In genomic region chr14:91405241-91405721, GRCh38 we compare ENCODE assay signal across 11 cellular contexts. TPM values are rescaled to one million over a fixed set of nuclear protein-coding genes. Genes with fewer than 3 reads are reported as not detected.
DNase-seq lines count a peak whose midpoint lies in the region; ATAC-seq and TF ChIP-seq lines count a peak whose summit lies in the region.
"Had no signal": no experiment of that assay in that cellular context is flagged by ENCODE, and none has a peak within 500 bp of the region (broad histone marks: within the 10 kb centered on the region; RNA-seq: fewer than 3 reads in every experiment).

No MANE protein-coding gene starts in this region.

- POLR2A ChIA-PET in HEK293 (lab: Yijun Ruan, JAX) = no interaction called here
- POLR2A ChIA-PET in activated CD8-positive, alpha-beta T cell treated with anti-CD3 and anti-CD28 coated beads, Interleukin-2, amount 10 ng/mL, durations not matched to agents 7 days and 5 days (lab: Charles Lee) = interaction anchor here (5.2 kb wide), 1 partner anchor 11 kb away, joined by 65 read pairs; the partner anchor contains the start of gene CCDC88C

- H3K4me3 Mint-ChIP-seq in activated CD8-positive, alpha-beta T cell treated with anti-CD3 and anti-CD28 coated beads, Interleukin-2, amount 10 ng/mL, durations not matched to agents 7 days and 5 days = peak overlapping the region; percentile 57
- H3K4me3 Mint-ChIP-seq: dendritic cell treated with granulocyte-macrophage colony-stimulating factor and Interleukin-4, amounts not matched to agents 40 ng/mL and 50 ng/mL, for 4 days had no signal

- peaks cover 10% of the 10 kb centered on the region for H3K4me1 ChIP-seq in HEK293 (ENCODE audit: control insufficient read depth, insufficient read depth, low read length)
- peaks cover 53% of the 10 kb centered on the region for H3K4me1 ChIP-seq in body of pancreas

- H3K9me3 Mint-ChIP-seq in activated CD8-positive, alpha-beta T cell treated with anti-CD3 and anti-CD28 coated beads, Interleukin-2, amount 10 ng/mL, durations not matched to agents 7 days and 5 days (ENCODE audit: insufficient read depth) = no peaks in the 10 kb centered on the region
- H3K9me3 Mint-ChIP-seq: dendritic cell treated with granulocyte-macrophage colony-stimulating factor and Interleukin-4, amounts not matched to agents 40 ng/mL and 50 ng/mL, for 4 days had no signal

- H3K9me3 ChIP-seq in HEK293 (ENCODE audit: control insufficient read depth, insufficient read depth, low read depth, low read length) = no peaks in the 10 kb centered on the region
- H3K9me3 ChIP-seq in body of pancreas = no peaks in the 10 kb centered on the region
- H3K9me3 ChIP-seq: tibial nerve had no signal

- H3K27me3 Mint-ChIP-seq in activated CD8-positive, alpha-beta T cell treated with anti-CD3 and anti-CD28 coated beads, Interleukin-2, amount 10 ng/mL, durations not matched to agents 7 days and 5 days (ENCODE audit: low read depth) = no peaks in the 10 kb centered on the region

- peaks cover 75% of the 10 kb centered on the region for H3K36me3 Mint-ChIP-seq in activated CD8-positive, alpha-beta T cell treated with anti-CD3 and anti-CD28 coated beads, Interleukin-2, amount 10 ng/mL, durations not matched to agents 7 days and 5 days (ENCODE audit: low read depth)

- CTCF ChIA-PET in HEK293 (lab: Yijun Ruan, JAX) = interaction anchor here (0.6 kb wide), 1 partner anchor 103 kb away, joined by 5 read pairs; no protein-coding TSS in a partner anchor
- CTCF ChIA-PET in activated CD8-positive, alpha-beta T cell treated with anti-CD3 and anti-CD28 coated beads, Interleukin-2, amount 10 ng/mL, durations not matched to agents 7 days and 5 days (lab: Charles Lee) = interaction anchor here (0.8 to 10.7 kb wide), 8 partner anchors 9 to 82 kb away, joined by 3 to 151 read pairs (median 6); partner anchors contain the start of gene CCDC88C

- peak overlapping the region; percentile 83 for H3K27ac Mint-ChIP-seq in activated CD8-positive, alpha-beta T cell treated with anti-CD3 and anti-CD28 coated beads, Interleukin-2, amount 10 ng/mL, durations not matched to agents 7 days and 5 days
- H3K27ac Mint-ChIP-seq: dendritic cell treated with granulocyte-macrophage colony-stimulating factor and Interleukin-4, amounts not matched to agents 40 ng/mL and 50 ng/mL, for 4 days had no signal

- no peaks in the 10 kb centered on the region for H3K27me3 ChIP-seq in body of pancreas
- H3K27me3 ChIP-seq: tibial nerve had no signal

- intact Hi-C loops in body of pancreas (cut with DNase I) = no loop called here

- H3K36me3 ChIP-seq in HEK293 (ENCODE audit: control insufficient read depth in 2 of 2, insufficient read depth in 1 of 2, low read length in 2 of 2) (peaks cover 0 to 17% of the 10 kb centered on the region in 2 experiments; a peak in 2 of 3 replicates), body of pancreas (replicated peaks in 1 of 2; ENCODE audit: insufficient read depth in 1 of 2, low read depth in 2 of 2) (no peaks in the 10 kb centered on the region)
- H3K36me3 ChIP-seq: tibial nerve had no signal

- no peak for TF ChIP-seq POLR2A in body of pancreas (IDR thresholded peaks at IDR 0.05)

- TF ChIP-seq CTCF in HEK293 (tag by site-specific recombination; IDR thresholded peaks at IDR 0.05) (no peak), body of pancreas (IDR thresholded peaks at IDR 0.05) (no peak)

- ATAC-seq in activated CD8-positive, alpha-beta T cell treated with anti-CD3 and anti-CD28 coated beads, Interleukin-2, amount 10 ng/mL, durations not matched to agents 7 days and 5 days = peak; percentile 65
- ATAC-seq in body of pancreas = no peak
- no peak for ATAC-seq in HG03565 (IDR thresholded peaks at IDR 0.05; ENCODE audit: unreplicated experiment)
- ATAC-seq in GM21515 (IDR thresholded peaks at IDR 0.05; ENCODE audit: unreplicated experiment) = no peak
- ATAC-seq in activated CD4-positive, CD25-positive, alpha-beta regulatory T cell treated with anti-CD3 and anti-CD28 coated beads, Interleukin-2, amount 50 U/mL, for 24 hours = no peak

- H3K4me3 ChIP-seq in HEK293 (ENCODE audit: low read depth, low read length) = no peak overlapping the region
- H3K4me3 ChIP-seq in body of pancreas = no peak overlapping the region
- H3K4me3 ChIP-seq: tibial nerve had no signal

- peak; percentile 71 for DNase-seq in activated CD8-positive, alpha-beta T cell treated with anti-CD3 and anti-CD28 coated beads, Interleukin-2, amount 10 ng/mL, durations not matched to agents 7 days and 5 days
- DNase-seq in body of pancreas (peak; percentile 29 to 65 (median 52)), kidney tubule cell (ENCODE audit: low spot score) (no peak)
- DNase-seq in stimulated activated CD8-positive, alpha-beta memory T cell treated with anti-CD3 and anti-CD28 coated beads, Interleukin-12 subunit alpha, Interleukin-12 subunit beta, amount 100 ng/mL, for 1 hour (ENCODE audit: low read depth) = peak; percentile 62
- DNase-seq: OCI-M1 had no signal

- H3K27ac ChIP-seq in HEK293 (ENCODE audit: extremely low read depth, low read depth, low read length) = no peak overlapping the region
- peak overlapping the region in 1 of 4 donors; percentile 11 for H3K27ac ChIP-seq in body of pancreas

- 44 to 45% methylated on average over 14 of the region's 14 CpGs for WGBS in body of pancreas, 2 donors

- peaks cover 93% of the 10 kb centered on the region for H3K4me1 Mint-ChIP-seq in activated CD8-positive, alpha-beta T cell treated with anti-CD3 and anti-CD28 coated beads, Interleukin-2, amount 10 ng/mL, durations not matched to agents 7 days and 5 days (ENCODE audit: low read depth)

TF ChIP-seq in HEK293, 187 proteins besides CTCF, POLR2A, EP300 and RAD21:
- TF ChIP-seq ZNF114 (tag by site-specific recombination; IDR thresholded peaks at IDR 0.05) (no peak), ZNF394 (tag by site-specific recombination; IDR thresholded peaks at IDR 0.05; ENCODE audit: borderline replicate concordance) (no peak), SCRT2 (tag by site-specific recombination; IDR thresholded peaks at IDR 0.05) (peak; percentile 39; the same call in 1 of the 2 replicates), KLF17 (tag by site-specific recombination; IDR thresholded peaks at IDR 0.05) (no peak), ZNF600 (tag by site-specific recombination; IDR thresholded peaks at IDR 0.05) (peak; percentile 49; the same call in 1 of the 2 replicates), ZNF639 (tag by site-specific recombination; IDR thresholded peaks at IDR 0.05) (no peak)
TF ChIP-seq in HEK293: peak in this region for 2.

RNA-seq across cellular contexts. Expression of gene CCDC88C, which starts 12.3 kb away (rescaled TPM):
- total RNA-seq in activated CD8-positive, alpha-beta T cell treated with anti-CD3 and anti-CD28 coated beads, Interleukin-2, amount 10 ng/mL, durations not matched to agents 7 days and 5 days = 100 to 1,000 TPM; 147 to 153 TPM
- 10 to 100 TPM; 36.3 to 57.4 TPM for total RNA-seq in body of pancreas
